In the genomic region with DNA sequence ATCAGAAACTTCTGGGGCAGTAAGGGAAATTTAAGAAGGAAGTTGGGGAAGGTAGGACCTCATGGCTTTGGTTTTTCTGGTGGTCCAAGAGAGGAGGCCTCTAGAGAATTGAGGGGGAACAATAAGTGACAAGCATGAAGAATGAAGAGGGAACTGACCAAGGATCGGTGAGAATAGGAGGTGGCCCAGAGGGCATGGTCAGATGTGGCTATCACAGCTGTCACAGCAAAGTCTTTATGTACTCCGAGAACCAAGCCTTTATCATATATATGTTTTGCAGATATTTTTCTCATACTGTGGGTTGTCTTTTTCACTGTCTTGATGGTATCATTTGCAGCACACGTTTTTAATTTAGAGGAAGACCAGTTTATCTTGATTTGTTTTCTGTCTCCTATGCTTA, we compare ENCODE assay signal across 12 cellular contexts.
DNase-seq lines count a peak whose midpoint lies in the region; ATAC-seq and TF ChIP-seq lines count a peak whose summit lies in the region.
"Had no signal": no experiment of that assay in that cellular context is flagged by ENCODE, and none has a peak within 500 bp of the region (broad histone marks: within the 10 kb centered on the region; RNA-seq: fewer than 3 reads in every experiment).

No MANE protein-coding gene starts in this region.

- no peak overlapping the region for H3K4me2 ChIP-seq in hepatocyte
- H3K4me2 ChIP-seq: A549 had no signal

- H3K27ac ChIP-seq in layer of hippocampus (ENCODE audit: low read depth, low read length) (peak overlapping the region; percentile 25), suprapubic skin (peak overlapping the region; percentile 88), hepatocyte (no peak overlapping the region)
- H3K27ac ChIP-seq: A549 had no signal

- peak overlapping the region; percentile 97 for H3K27ac Mint-ChIP-seq in activated CD4-positive, alpha-beta T cell treated with anti-CD3 and anti-CD28 coated beads, Interleukin-2, amount 10 ng/mL, durations not matched to agents 7 days and 5 days
- H3K27ac Mint-ChIP-seq in T-cell: peak overlapping the region; percentile 97

- no peaks in the 10 kb centered on the region for H3K27me3 Mint-ChIP-seq in activated CD4-positive, alpha-beta T cell treated with anti-CD3 and anti-CD28 coated beads, Interleukin-2, amount 10 ng/mL, durations not matched to agents 7 days and 5 days
- H3K27me3 Mint-ChIP-seq in T-cell: no peaks in the 10 kb centered on the region

- POLR2A ChIA-PET in activated CD4-positive, alpha-beta T cell treated with anti-CD3 and anti-CD28 coated beads, Interleukin-2, amount 10 ng/mL, durations not matched to agents 7 days and 5 days (lab: Charles Lee): no interaction called here
- POLR2A ChIA-PET in T-cell (lab: Charles Lee): interaction anchor here (0.6 to 6.0 kb wide), 13 partner anchors 9 to 118 kb away, joined by 3 to 277 read pairs (median 5); no protein-coding TSS in a partner anchor

- CTCF ChIA-PET in activated CD4-positive, alpha-beta T cell treated with anti-CD3 and anti-CD28 coated beads, Interleukin-2, amount 10 ng/mL, durations not matched to agents 7 days and 5 days (lab: Charles Lee): interaction anchor here (2.0 kb wide), 1 partner anchor 119 kb away, joined by 5 read pairs; no protein-coding TSS in a partner anchor
- CTCF ChIA-PET in T-cell (lab: Charles Lee): interaction anchor here in 1 of 2 donors (1.2 to 2.1 kb wide), 2 partner anchors 17 to 33 kb away, joined by 4 to 8 read pairs; no protein-coding TSS in a partner anchor

- H3K9me2 ChIP-seq in hepatocyte (replicated peaks; ENCODE audit: insufficient read depth): no peaks in the 10 kb centered on the region

- no peak for TF ChIP-seq EP300 in suprapubic skin (IDR thresholded peaks at IDR 0.05)

- TF ChIP-seq CTCF in suprapubic skin (IDR thresholded peaks at IDR 0.05): no peak
- TF ChIP-seq CTCF in hepatocyte (IDR thresholded peaks at IDR 0.05; ENCODE audit: poor library complexity): no peak

- H3K4me3 ChIP-seq in suprapubic skin: no peak overlapping the region
- no peak overlapping the region for H3K4me3 ChIP-seq in hepatocyte
- H3K4me3 ChIP-seq: A549, pancreas had no signal

- H3K36me3 ChIP-seq in suprapubic skin: peaks cover 4% of the 10 kb centered on the region
- H3K36me3 ChIP-seq in hepatocyte (replicated peaks; ENCODE audit: insufficient read depth, low read depth): no peaks in the 10 kb centered on the region
- H3K36me3 ChIP-seq: pancreas had no signal

- no peak for ATAC-seq in T-cell (replicated peaks in 1 of 4)
- ATAC-seq: A549, PC-3 had no signal

- H3K27me3 ChIP-seq in layer of hippocampus (ENCODE audit: control insufficient read depth, insufficient read depth, low read length): no peaks in the 10 kb centered on the region
- no peaks in the 10 kb centered on the region for H3K27me3 ChIP-seq in suprapubic skin
- H3K27me3 ChIP-seq in hepatocyte: no peaks in the 10 kb centered on the region
- H3K27me3 ChIP-seq: pancreas had no signal

- no peaks in the 10 kb centered on the region for H3K9me3 ChIP-seq in suprapubic skin
- no peaks in the 10 kb centered on the region for H3K9me3 ChIP-seq in hepatocyte (ENCODE audit: low read depth)
- H3K9me3 ChIP-seq: A549, pancreas had no signal

- DNase-seq in activated CD4-positive, alpha-beta T cell treated with anti-CD3 and anti-CD28 coated beads, Interleukin-2, amount 10 ng/mL, durations not matched to agents 7 days and 5 days: no peak
- DNase-seq in activated CD4-positive, alpha-beta T cell treated with anti-CD3 and anti-CD28 coated beads for 48 hours: no peak
- no peak for DNase-seq in T-cell
- DNase-seq in suprapubic skin (ENCODE audit: low spot score in 2 of 2): no peak
- DNase-seq in NOMO-1 (lab: John Stamatoyannopoulos, UW; ENCODE audit: unreplicated experiment in 2 of 2): no peak
- DNase-seq in hepatocyte (ENCODE audit: low spot score): no peak
- DNase-seq in SHP77 (lab: John Stamatoyannopoulos, UW): no peak
- DNase-seq: NCI-H146, pancreas, PC-3 had no signal

- H3K4me3 Mint-ChIP-seq in activated CD4-positive, alpha-beta T cell treated with anti-CD3 and anti-CD28 coated beads, Interleukin-2, amount 10 ng/mL, durations not matched to agents 7 days and 5 days: peak overlapping the region; percentile 77
- peak overlapping the region; percentile 81 to 91 (median 88) for H3K4me3 Mint-ChIP-seq in T-cell

- peaks cover 76% of the 10 kb centered on the region for H3K4me1 Mint-ChIP-seq in activated CD4-positive, alpha-beta T cell treated with anti-CD3 and anti-CD28 coated beads, Interleukin-2, amount 10 ng/mL, durations not matched to agents 7 days and 5 days
- peaks cover 71 to 92% (median 79%) of the 10 kb centered on the region in 3 donors for H3K4me1 Mint-ChIP-seq in T-cell

- peaks cover 73% of the 10 kb centered on the region for H3K36me3 Mint-ChIP-seq in activated CD4-positive, alpha-beta T cell treated with anti-CD3 and anti-CD28 coated beads, Interleukin-2, amount 10 ng/mL, durations not matched to agents 7 days and 5 days (ENCODE audit: low read depth)
- H3K36me3 Mint-ChIP-seq in T-cell: peaks cover 56% of the 10 kb centered on the region

- no peak for TF ChIP-seq POLR2A in suprapubic skin (IDR thresholded peaks at IDR 0.05)

- H3K79me2 ChIP-seq in hepatocyte: peaks cover 100% of the 10 kb centered on the region

- peaks cover 37% of the 10 kb centered on the region for H3K4me1 ChIP-seq in suprapubic skin
- peaks cover 8% of the 10 kb centered on the region for H3K4me1 ChIP-seq in hepatocyte (ENCODE audit: insufficient read depth)
- H3K4me1 ChIP-seq: A549 had no signal

- H2AFZ ChIP-seq in hepatocyte: no peak overlapping the region

- no peaks in the 10 kb centered on the region for H3K9me3 Mint-ChIP-seq in activated CD4-positive, alpha-beta T cell treated with anti-CD3 and anti-CD28 coated beads, Interleukin-2, amount 10 ng/mL, durations not matched to agents 7 days and 5 days
- no peaks in the 10 kb centered on the region for H3K9me3 Mint-ChIP-seq in T-cell

- H4K20me1 ChIP-seq in hepatocyte (ENCODE audit: insufficient read depth, poor library complexity, severe bottlenecking): peaks cover 72% of the 10 kb centered on the region

- 70% methylated on average over 3 of the region's 3 CpGs for WGBS in suprapubic skin
- WGBS in hepatocyte (ENCODE audit: low lambda C conversion rate, missing lambda C conversion rate): 95% methylated on average over 3 of the region's 3 CpGs
